Comparison of ENCODE assay signal across 8 cellular contexts in genomic region chr9:130239741-130240241, GRCh38. TPM values are rescaled to one million over a fixed set of nuclear protein-coding genes. Genes with fewer than 3 reads are reported as not detected.
DNase-seq lines count a peak whose midpoint lies in the region; ATAC-seq and TF ChIP-seq lines count a peak whose summit lies in the region.

No MANE protein-coding gene starts in this region.

- H3K9me2 ChIP-seq in MM.1S (replicated peaks; ENCODE audit: insufficient read depth, low read length), result no peaks in the 10 kb centered on the region

- H3K9me3 ChIP-seq in MM.1S (replicated peaks; ENCODE audit: insufficient read depth, low read length) (no peaks in the 10 kb centered on the region), Caco-2 (no peaks in the 10 kb centered on the region)

- no peak overlapping the region for H3K4me3 Mint-ChIP-seq in brain
- no peak overlapping the region for H3K4me3 Mint-ChIP-seq in Caco-2 (ENCODE audit: unreplicated experiment)

- CTCF ChIA-PET in Caco-2 (lab: Charles Lee), result no interaction called here

- no peaks in the 10 kb centered on the region for H3K27me3 Mint-ChIP-seq in brain
- no peaks in the 10 kb centered on the region for H3K27me3 Mint-ChIP-seq in Caco-2 (ENCODE audit: insufficient read depth, unreplicated experiment)

- H3K4me2 ChIP-seq in MM.1S (ENCODE audit: low read depth, low read length), result no peak overlapping the region

- H3K4me1 Mint-ChIP-seq in brain, result peaks cover 37% of the 10 kb centered on the region
- H3K4me1 Mint-ChIP-seq in Caco-2 (ENCODE audit: low read depth, unreplicated experiment), result no peaks in the 10 kb centered on the region

- POLR2A ChIA-PET in Caco-2 (lab: Charles Lee), result no interaction called here

- peaks cover 6% of the 10 kb centered on the region; the same call in 1 of the 2 replicates for H3K4me1 ChIP-seq in MM.1S (ENCODE audit: low read length)
- no peaks in the 10 kb centered on the region; the same call in 1 of the 2 replicates for H3K4me1 ChIP-seq in Caco-2

- H3K27ac ChIP-seq in MM.1S (ENCODE audit: low read length), result no peak overlapping the region

- H2AFZ ChIP-seq in MM.1S (ENCODE audit: low read length), result no peak overlapping the region

- BruUV-seq in Caco-2 (replicated peaks; lab: Mats Ljungman, UMichigan), result no TSS peak

- H3K36me3 ChIP-seq in MM.1S (replicated peaks; ENCODE audit: insufficient read depth, low read length), result no peaks in the 10 kb centered on the region
- H3K36me3 ChIP-seq in Caco-2 (ENCODE audit: control insufficient read depth, insufficient read depth, low read length), result no peaks in the 10 kb centered on the region

- H3F3A ChIP-seq in MM.1S (ENCODE audit: insufficient read depth, low read length), result 0 out of 2 replicates have a peak, but pooled peaks cover 4% of the 10 kb centered on the region

- no peak overlapping the region for H3K9ac ChIP-seq in MM.1S (ENCODE audit: low read length)

- peak; percentile 60 for ATAC-seq in GM19372 (IDR thresholded peaks at IDR 0.05; ENCODE audit: low read depth, unreplicated experiment)

- no peak overlapping the region for H3K4me3 ChIP-seq in MM.1S (ENCODE audit: low read length)
- no peak overlapping the region for H3K4me3 ChIP-seq in Caco-2 (ENCODE audit: low read depth, low read length)

- DNase-seq in A172 (ENCODE audit: low spot score) (peak; percentile 24), MM.1S (peak; percentile 27), Caco-2 (no peak), HCEC 1CT (no peak), hypothalamus (lab: John Stamatoyannopoulos, UW) (no peak)
- DNase-seq in stimulated activated CD8-positive, alpha-beta memory T cell treated with anti-CD3 and anti-CD28 coated beads, Interleukin-4, amount 100 ng/mL, for 24 hours (ENCODE audit: low read depth), result peak; percentile 29

- H3K36me3 Mint-ChIP-seq in brain (no peaks in the 10 kb centered on the region), Caco-2 (ENCODE audit: insufficient read depth, unreplicated experiment) (peaks cover 7% of the 10 kb centered on the region)

- H3K27ac Mint-ChIP-seq in brain, result peak overlapping the region in 3 of 5 experiments; percentile 57 to 86 (median 64)
- H3K27ac Mint-ChIP-seq in Caco-2 (ENCODE audit: unreplicated experiment), result no peak overlapping the region

- H3K9me3 Mint-ChIP-seq in brain (no peaks in the 10 kb centered on the region), Caco-2 (ENCODE audit: unreplicated experiment) (no peaks in the 10 kb centered on the region)

- no peaks in the 10 kb centered on the region for H4K20me1 ChIP-seq in MM.1S (ENCODE audit: insufficient read depth, low read length)

- no peaks in the 10 kb centered on the region for H3K79me2 ChIP-seq in MM.1S (ENCODE audit: low read length)

- intact Hi-C loops in Caco-2 (cut with micrococcal nuclease; ENCODE audit: unreplicated experiment), result loop anchor here (10.0 kb wide), 1 partner anchor 355 kb away; no protein-coding TSS in a partner anchor

- H3K27me3 ChIP-seq in MM.1S (replicated peaks; ENCODE audit: insufficient read depth, low read length) (peaks cover 36% of the 10 kb centered on the region), Caco-2 (replicated peaks; ENCODE audit: control insufficient read depth, insufficient read depth, low read length) (no peaks in the 10 kb centered on the region)

- TF ChIP-seq CTCF in MM.1S (IDR thresholded peaks at IDR 0.05; ENCODE audit: low read length) (no peak), brain (conservative IDR thresholded peaks at IDR 0.05) (no peak), Caco-2 (IDR thresholded peaks at IDR 0.05; ENCODE audit: insufficient read depth in 1 of 2, low read depth in 1 of 2, low read length in 1 of 2, severe bottlenecking in 1 of 2, unreplicated experiment in 1 of 2) (no peak)

RNA-seq across cellular contexts. Expression of gene HMCN2, which starts 25.8 kb away (rescaled TPM):
- 0.02 and 0.05 TPM in 2 replicates for total RNA-seq in A172 (2014; rRNA removed; shearing (Covaris generic))
- 0.34 TPM for polyA plus RNA-seq in brain (ENCODE audit: insufficient read depth, low read depth, low replicate concordance)
- 0.41 and 0.53 TPM in 2 replicates for total RNA-seq in Caco-2 (2022)

Comparison
In these comparisons a context has a peak if more than half of its experiments do, and no peak if none do; other contexts are left out.
1. DNase-seq: peak in A172 (single experiment), MM.1S (single experiment) and stimulated activated CD8-positive, alpha-beta memory T cell treated with anti-CD3 and anti-CD28 coated beads, Interleukin-4, amount 100 ng/mL, for 24 hours (single experiment); none in Caco-2 (0 of 2), HCEC 1CT (single experiment) and hypothalamus (0 of 51).